Comparison of ENCODE assay signal across 35 cellular contexts in the genomic region with DNA sequence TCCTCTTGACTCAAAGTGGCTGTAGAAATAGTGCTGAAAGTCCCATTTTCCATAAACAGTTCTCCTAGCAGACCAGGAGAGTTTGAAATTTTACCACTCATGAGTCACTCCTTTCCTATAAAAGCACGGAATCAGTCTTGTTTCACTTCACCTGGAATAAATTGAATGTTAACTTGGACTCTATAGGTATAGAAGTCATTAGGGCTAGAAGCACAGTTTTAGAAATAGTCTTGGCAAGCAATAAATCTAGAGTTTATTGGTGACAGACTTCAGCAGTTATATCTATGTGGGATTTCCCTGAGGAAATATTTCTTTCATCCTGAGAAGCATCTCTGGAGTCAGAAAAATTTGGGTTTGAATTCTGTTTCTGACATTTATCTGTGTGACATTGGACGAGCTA.
"Had no signal": no experiment of that assay in that cellular context is flagged by ENCODE, and none has a peak within 500 bp of the region (broad histone marks: within the 10 kb centered on the region; RNA-seq: fewer than 3 reads in every experiment).

No MANE protein-coding gene starts in this region.

- H3K27me3 ChIP-seq: ascending aorta, breast epithelium, Peyer's patch had no signal

- DNase-seq: activated CD4-positive, alpha-beta T cell treated with anti-CD3 and anti-CD28 coated beads for 36 hours; activated CD4-positive, alpha-beta T cell treated with anti-CD3 and anti-CD28 coated beads, Interleukin-2, amount 10 ng/mL, durations not matched to agents 7 days and 5 days; activated CD4-positive, alpha-beta T cell treated with anti-CD3 and anti-CD28 coated beads, Interleukin-2, amount 50 U/mL, for 48 hours; activated CD8-positive, alpha-beta T cell treated with anti-CD3 and anti-CD28 coated beads, Interleukin-2, amount 10 ng/mL, durations not matched to agents 7 days and 5 days; activated gamma-delta T cell; activated naive CD4-positive, alpha-beta T cell treated with Interleukin-2 at 50 U/mL for 16 hours; activated naive CD8-positive, alpha-beta T cell treated with anti-CD3 and anti-CD28 coated beads, Interleukin-2, amount 10 ng/mL, durations not matched to agents 7 days and 5 days; activated T-cell treated with anti-CD3 and anti-CD28 coated beads, Interleukin-2, amount 50 U/mL, for 24 hours; amygdala; Karpas-422; KBM-7; MM.1S; MV-4-11; NCI-H1092; NCI-H1417 treated with DMSO at 0.1 percent for 48 hours; NCI-H187 treated with DMSO at 0.1 percent for 48 hours; NCI-H2081; NCI-H2171 treated with DMSO at 0.1 percent for 48 hours; NCI-H2227 treated with DMSO at 0.1 percent for 48 hours; NCI-H446; NCI-H524; NCI-H69; NK-92 treated with Interleukin-12 subunit alpha and Interleukin-12 subunit beta, amount 100 ng/mL, for 24 hours; PC-3; Peyer's patch; RPMI8226; SIG-M5; SW 1271; T-helper 1 cell; T-helper 2 cell; T-helper 9 cell had no signal

- H3K36me3 ChIP-seq: ascending aorta, breast epithelium, Peyer's patch had no signal

- H3K9me3 ChIP-seq: ascending aorta, breast epithelium, Peyer's patch had no signal

- H3K27ac ChIP-seq: ascending aorta, breast epithelium, Peyer's patch had no signal

- H3K4me3 ChIP-seq: ascending aorta, breast epithelium, Peyer's patch had no signal

- H3K4me1 ChIP-seq: ascending aorta, breast epithelium had no signal

- ATAC-seq: activated CD4-positive, alpha-beta T cell treated with anti-CD3 and anti-CD28 coated beads for 36 hours; activated CD4-positive, CD25-positive, alpha-beta regulatory T cell treated with anti-CD3 and anti-CD28 coated beads, Interleukin-2, amount 50 U/mL, for 24 hours; activated CD8-positive, alpha-beta T cell treated with anti-CD3 and anti-CD28 coated beads, Interleukin-2, amount 10 ng/mL, durations not matched to agents 7 days and 5 days; PC-3; WTC11 had no signal
